12 cellular contexts compared by ENCODE assay signal in genomic region chr10:91800756-91801155, GRCh38. TPM values are rescaled to one million over a fixed set of nuclear protein-coding genes. Genes with fewer than 3 reads are reported as not detected.
A peak's percentile ranks its signal among the peaks of the same experiment; 100 is the strongest.
DNase-seq lines count a peak whose midpoint lies in the region; ATAC-seq and TF ChIP-seq lines count a peak whose summit lies in the region.
"Had no signal": no experiment of that assay in that cellular context is flagged by ENCODE, and none has a peak within 500 bp of the region (broad histone marks: within the 10 kb centered on the region; RNA-seq: fewer than 3 reads in every experiment).

No MANE protein-coding gene starts in this region.

- intact Hi-C loops in left ventricle myocardium inferior (cut with micrococcal nuclease), result no loop called here
- intact Hi-C loops in left cardiac atrium (cut with DNase I), result no loop called here
- intact Hi-C loops in activated T-helper 1 cell treated with anti-CD3 and anti-CD28 coated beads, Interleukin-12 subunit alpha, Interleukin-12 subunit beta, Interleukin-2, Interleukin-4 antibody, amounts not matched to agents 30 ng/mL and 10 ng/mL and 1 ng/mL, durations not matched to agents 14 hours and 24 hours and 36 hours (cut with micrococcal nuclease), result no loop called here
- intact Hi-C loops in upper lobe of right lung (cut with DNase I), result no loop called here
- intact Hi-C loops in prostate gland (cut with DNase I), result no loop called here

- H3K27ac ChIP-seq in left ventricle myocardium inferior (replicated peaks) (no peak overlapping the region), upper lobe of right lung (no peak overlapping the region), prostate gland (no peak overlapping the region)

- H3K4me3 ChIP-seq in left ventricle myocardium inferior (peak overlapping the region; percentile 81), upper lobe of right lung (peak overlapping the region; percentile 96), prostate gland (no peak overlapping the region)
- H3K4me3 ChIP-seq: lung had no signal

- H3K36me3 Mint-ChIP-seq in activated T-helper 1 cell treated with anti-CD3 and anti-CD28 coated beads, Interleukin-12 subunit alpha, Interleukin-12 subunit beta, Interleukin-2, Interleukin-4 antibody, amounts not matched to agents 30 ng/mL and 10 ng/mL and 1 ng/mL, durations not matched to agents 14 hours and 24 hours and 36 hours (ENCODE audit: low read depth), result peaks cover 40% of the 10 kb centered on the region
- peaks cover 0 to 5% (median 0%) of the 10 kb centered on the region in 3 donors for H3K36me3 Mint-ChIP-seq in immature natural killer cell

- no peak for ATAC-seq in left cardiac atrium
- ATAC-seq in upper lobe of right lung, result no peak

- no peak for TF ChIP-seq POLR2A in prostate gland (IDR thresholded peaks at IDR 0.05)

- H3K36me3 ChIP-seq in left ventricle myocardium inferior (no peaks in the 10 kb centered on the region), upper lobe of right lung (peaks cover 20% of the 10 kb centered on the region), prostate gland (no peaks in the 10 kb centered on the region)

- H3K4me1 Mint-ChIP-seq in activated T-helper 1 cell treated with anti-CD3 and anti-CD28 coated beads, Interleukin-12 subunit alpha, Interleukin-12 subunit beta, Interleukin-2, Interleukin-4 antibody, amounts not matched to agents 30 ng/mL and 10 ng/mL and 1 ng/mL, durations not matched to agents 14 hours and 24 hours and 36 hours (ENCODE audit: low read depth), result peaks cover 72% of the 10 kb centered on the region
- H3K4me1 Mint-ChIP-seq in immature natural killer cell, result peaks cover 92 to 94% of the 10 kb centered on the region in 2 donors

- H3K27ac Mint-ChIP-seq in activated T-helper 1 cell treated with anti-CD3 and anti-CD28 coated beads, Interleukin-12 subunit alpha, Interleukin-12 subunit beta, Interleukin-2, Interleukin-4 antibody, amounts not matched to agents 30 ng/mL and 10 ng/mL and 1 ng/mL, durations not matched to agents 14 hours and 24 hours and 36 hours, result no peak overlapping the region
- H3K27ac Mint-ChIP-seq in immature natural killer cell, result peak overlapping the region in 5 of 6 donors; percentile 75 to 99 (median 97)

- TF ChIP-seq CTCF in left ventricle myocardium inferior (IDR thresholded peaks at IDR 0.05; ENCODE audit: borderline replicate concordance) (no peak), upper lobe of right lung (IDR thresholded peaks at IDR 0.05) (no peak), prostate gland (IDR thresholded peaks at IDR 0.05) (no peak)

- DNase-seq in left ventricle myocardium inferior, result no peak
- DNase-seq in left cardiac atrium, result no peak
- no peak for DNase-seq in activated T-helper 1 cell treated with anti-CD3 and anti-CD28 coated beads, Interleukin-12 subunit alpha, Interleukin-12 subunit beta, Interleukin-2, Interleukin-4 antibody, amounts not matched to agents 30 ng/mL and 10 ng/mL and 1 ng/mL, durations not matched to agents 14 hours and 24 hours and 36 hours (ENCODE audit: low spot score)
- no peak for DNase-seq in immature natural killer cell
- no peak for DNase-seq in upper lobe of right lung
- DNase-seq in prostate gland (ENCODE audit: low spot score), result no peak
- no peak for DNase-seq in SKM-1 treated with dmso at 0.1 percent for 144 hours (lab: John Stamatoyannopoulos, UW; ENCODE audit: unreplicated experiment)
- no peak for DNase-seq in dedifferentiated amniotic fluid mesenchymal stem cell (ENCODE audit: extremely low spot score)
- DNase-seq: activated naive CD4-positive, alpha-beta T cell treated with Interleukin-2 at 50 U/mL for 16 hours; esophagus squamous epithelium; NCI-H69 had no signal

- H3K4me1 ChIP-seq in left ventricle myocardium inferior (peaks cover 89% of the 10 kb centered on the region), upper lobe of right lung (peaks cover 49% of the 10 kb centered on the region), prostate gland (replicated peaks) (peaks cover 6% of the 10 kb centered on the region)

- peak overlapping the region; percentile 97 for H3K4me3 Mint-ChIP-seq in activated T-helper 1 cell treated with anti-CD3 and anti-CD28 coated beads, Interleukin-12 subunit alpha, Interleukin-12 subunit beta, Interleukin-2, Interleukin-4 antibody, amounts not matched to agents 30 ng/mL and 10 ng/mL and 1 ng/mL, durations not matched to agents 14 hours and 24 hours and 36 hours
- H3K4me3 Mint-ChIP-seq in immature natural killer cell, result peak overlapping the region; percentile 94 to 97 (median 94)

- H3K27me3 ChIP-seq in left ventricle myocardium inferior (ENCODE audit: low read depth) (no peaks in the 10 kb centered on the region), upper lobe of right lung (no peaks in the 10 kb centered on the region), prostate gland (replicated peaks; ENCODE audit: insufficient read depth) (no peaks in the 10 kb centered on the region)
- H3K27me3 ChIP-seq: esophagus squamous epithelium had no signal

- H3K27me3 Mint-ChIP-seq in activated T-helper 1 cell treated with anti-CD3 and anti-CD28 coated beads, Interleukin-12 subunit alpha, Interleukin-12 subunit beta, Interleukin-2, Interleukin-4 antibody, amounts not matched to agents 30 ng/mL and 10 ng/mL and 1 ng/mL, durations not matched to agents 14 hours and 24 hours and 36 hours (ENCODE audit: insufficient read depth), result no peaks in the 10 kb centered on the region
- H3K27me3 Mint-ChIP-seq in immature natural killer cell (ENCODE audit: low read depth in 3 of 3), result peaks cover 7 to 15% (median 11%) of the 10 kb centered on the region in 3 donors

- 82% methylated on average over 1 of the region's 1 CpG for WGBS in prostate gland

- H3K9me3 ChIP-seq in left ventricle myocardium inferior (replicated peaks) (no peaks in the 10 kb centered on the region), upper lobe of right lung (no peaks in the 10 kb centered on the region), prostate gland (no peaks in the 10 kb centered on the region)
- H3K9me3 ChIP-seq: esophagus squamous epithelium had no signal

- H3K9me3 Mint-ChIP-seq in activated T-helper 1 cell treated with anti-CD3 and anti-CD28 coated beads, Interleukin-12 subunit alpha, Interleukin-12 subunit beta, Interleukin-2, Interleukin-4 antibody, amounts not matched to agents 30 ng/mL and 10 ng/mL and 1 ng/mL, durations not matched to agents 14 hours and 24 hours and 36 hours, result no peaks in the 10 kb centered on the region
- H3K9me3 Mint-ChIP-seq in immature natural killer cell, result no peaks in the 10 kb centered on the region

RNA-seq across cellular contexts. Expression of gene TNKS2, which starts 2.5 kb away (rescaled TPM):
- total RNA-seq in left ventricle myocardium inferior, result 13.8 TPM
- total RNA-seq in left cardiac atrium, result 10 to 100 TPM; 16.5 to 20.9 TPM
- 29.9 and 30.6 TPM in 2 replicates for total RNA-seq in activated T-helper 1 cell treated with anti-CD3 and anti-CD28 coated beads, Interleukin-12 subunit alpha, Interleukin-12 subunit beta, Interleukin-2, Interleukin-4 antibody, amounts not matched to agents 30 ng/mL and 10 ng/mL and 1 ng/mL, durations not matched to agents 14 hours and 24 hours and 36 hours
- 10 to 100 TPM; 21.9 to 31.1 (median 25.3) TPM for polyA plus RNA-seq in immature natural killer cell
- total RNA-seq in upper lobe of right lung, result 40.5 TPM
- 10 to 100 TPM; 38.5 to 43.2 TPM for total RNA-seq in prostate gland

Comparison
In these comparisons a context has a peak if more than half of its experiments do, and no peak if none do; other contexts are left out.
1. H3K4me3 ChIP-seq: peak in left ventricle myocardium inferior (single experiment) and upper lobe of right lung (single experiment); none in prostate gland (0 of 2).